9 cellular contexts compared by ENCODE assay signal in the genomic region with DNA sequence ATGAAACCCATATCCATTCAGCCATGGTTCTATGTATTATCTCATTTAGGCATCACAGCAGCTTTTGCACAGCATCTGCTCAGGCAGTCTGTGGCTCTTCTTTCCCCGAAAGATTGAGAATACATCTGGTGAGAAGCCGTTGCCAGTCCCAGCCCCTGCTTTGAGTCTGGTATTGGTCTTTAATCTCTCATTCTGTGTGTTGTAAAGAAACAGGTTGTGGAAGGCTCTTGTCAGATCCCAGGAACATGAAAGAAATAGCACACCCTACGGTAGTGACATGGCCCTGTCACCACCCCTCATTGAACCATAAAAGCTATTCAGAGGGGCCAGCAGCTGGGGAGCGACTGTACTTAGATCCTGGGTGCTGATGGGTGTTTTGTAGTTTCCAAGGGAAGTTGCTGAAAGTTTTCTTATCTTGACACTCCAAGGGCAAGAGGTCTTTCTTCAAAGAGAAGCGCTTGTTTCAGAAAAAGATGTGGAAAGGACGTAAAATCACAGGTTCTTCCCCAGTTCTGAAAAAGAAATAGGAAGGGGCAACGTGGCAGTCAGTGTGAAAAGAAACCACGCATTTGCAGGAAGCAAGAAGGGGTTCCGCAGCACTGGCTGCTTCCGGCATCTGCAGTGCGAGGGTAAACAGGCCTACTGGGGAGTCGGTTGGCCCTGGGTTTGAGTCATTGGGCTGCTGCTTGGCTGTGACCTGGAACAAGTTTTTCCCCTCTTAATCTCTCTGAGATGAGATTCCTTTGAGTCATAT.
DNase-seq lines count a peak whose midpoint lies in the region; ATAC-seq and TF ChIP-seq lines count a peak whose summit lies in the region.
"Had no signal": no experiment of that assay in that cellular context is flagged by ENCODE, and none has a peak within 500 bp of the region (broad histone marks: within the 10 kb centered on the region; RNA-seq: fewer than 3 reads in every experiment).

No MANE protein-coding gene starts in this region.

- no peaks in the 10 kb centered on the region for H3K9me3 ChIP-seq in cardiac muscle cell (ENCODE audit: low read depth)
- H3K9me3 ChIP-seq: neutrophil had no signal

- peak overlapping the region; percentile 68 for H3K4me3 Mint-ChIP-seq in activated CD8-positive, alpha-beta T cell treated with anti-CD3 and anti-CD28 coated beads, Interleukin-2, amount 10 ng/mL, durations not matched to agents 7 days and 5 days

- ATAC-seq in GM19397 (IDR thresholded peaks at IDR 0.05; ENCODE audit: unreplicated experiment) = peak; percentile 62
- peak; percentile 79 for ATAC-seq in activated CD8-positive, alpha-beta T cell treated with anti-CD3 and anti-CD28 coated beads, Interleukin-2, amount 10 ng/mL, durations not matched to agents 7 days and 5 days

- H3K27me3 Mint-ChIP-seq in activated CD8-positive, alpha-beta T cell treated with anti-CD3 and anti-CD28 coated beads, Interleukin-2, amount 10 ng/mL, durations not matched to agents 7 days and 5 days (ENCODE audit: low read depth) = no peaks in the 10 kb centered on the region

- no peak for TF ChIP-seq CTCF in cardiac muscle cell (IDR thresholded peaks at IDR 0.05; ENCODE audit: low read depth, low read length)
- TF ChIP-seq CTCF in GM13977 (IDR thresholded peaks at IDR 0.05; ENCODE audit: extremely low read depth, insufficient read depth, missing control alignments) = no peak

- peak overlapping the region; percentile 56 for H3K27ac ChIP-seq in cardiac muscle cell
- H3K27ac ChIP-seq: neutrophil had no signal

- POLR2A ChIA-PET in activated CD8-positive, alpha-beta T cell treated with anti-CD3 and anti-CD28 coated beads, Interleukin-2, amount 10 ng/mL, durations not matched to agents 7 days and 5 days (lab: Charles Lee) = interaction anchor here (0.8 to 2.9 kb wide), 16 partner anchors 11 to 565 kb away, joined by 3 to 19 read pairs (median 5); a partner anchor contains a TSS

- H3K4me1 ChIP-seq in cardiac muscle cell (ENCODE audit: low read depth) = peaks cover 50% of the 10 kb centered on the region

- H3K4me3 ChIP-seq in cardiac muscle cell = no peak overlapping the region

- CTCF ChIA-PET in activated CD8-positive, alpha-beta T cell treated with anti-CD3 and anti-CD28 coated beads, Interleukin-2, amount 10 ng/mL, durations not matched to agents 7 days and 5 days (lab: Charles Lee) = interaction anchor here (0.6 to 2.0 kb wide), 14 partner anchors 11 to 146 kb away, joined by 3 to 9 read pairs (median 4); no protein-coding TSS in a partner anchor

- H3K4me1 Mint-ChIP-seq in activated CD8-positive, alpha-beta T cell treated with anti-CD3 and anti-CD28 coated beads, Interleukin-2, amount 10 ng/mL, durations not matched to agents 7 days and 5 days (ENCODE audit: low read depth) = peaks cover 88% of the 10 kb centered on the region

- H3K27ac Mint-ChIP-seq in activated CD8-positive, alpha-beta T cell treated with anti-CD3 and anti-CD28 coated beads, Interleukin-2, amount 10 ng/mL, durations not matched to agents 7 days and 5 days = peak overlapping the region; percentile 90

- peak; percentile 81 for DNase-seq in activated CD8-positive, alpha-beta T cell treated with anti-CD3 and anti-CD28 coated beads, Interleukin-2, amount 10 ng/mL, durations not matched to agents 7 days and 5 days
- DNase-seq in cardiac muscle cell (ENCODE audit: low read depth in 1 of 2, low spot score in 1 of 2) (peak in 1 of 2 donors; percentile 89), NCI-H2029 treated with DMSO at 0.1 percent for 48 hours (lab: John Stamatoyannopoulos, UW) (no peak), GM13977 (ENCODE audit: low spot score) (no peak), G401 (ENCODE audit: low spot score) (no peak), middle frontal gyrus (ENCODE audit: extremely low spot score, low spot score) (no peak)
- peak; percentile 62 for DNase-seq in stimulated activated CD8-positive, alpha-beta memory T cell treated with anti-CD3 and anti-CD28 coated beads, Interleukin-12 subunit alpha, Interleukin-12 subunit beta, amount 100 ng/mL, for 24 hours (ENCODE audit: extremely low read depth)

- no peaks in the 10 kb centered on the region for H3K27me3 ChIP-seq in cardiac muscle cell
- H3K27me3 ChIP-seq: neutrophil had no signal

- no peaks in the 10 kb centered on the region for H3K9me3 Mint-ChIP-seq in activated CD8-positive, alpha-beta T cell treated with anti-CD3 and anti-CD28 coated beads, Interleukin-2, amount 10 ng/mL, durations not matched to agents 7 days and 5 days (ENCODE audit: insufficient read depth)

- H3K36me3 Mint-ChIP-seq in activated CD8-positive, alpha-beta T cell treated with anti-CD3 and anti-CD28 coated beads, Interleukin-2, amount 10 ng/mL, durations not matched to agents 7 days and 5 days (ENCODE audit: low read depth) = peaks cover 47% of the 10 kb centered on the region

- in situ Hi-C loops in GM13977 (cut with MboI; ENCODE audit: low pct_unique_long_range_greater_than_20kb, low sequenced_read_pairs, unreplicated experiment) (no loop called here), G401 (cut with HindIII; ENCODE audit: low sequenced_read_pairs) (no loop called here)

- no peaks in the 10 kb centered on the region for H3K36me3 ChIP-seq in cardiac muscle cell

Comparison
In these comparisons a context has a peak if more than half of its experiments do, and no peak if none do; other contexts are left out.
1. DNase-seq: peak in activated CD8-positive, alpha-beta T cell treated with anti-CD3 and anti-CD28 coated beads, Interleukin-2, amount 10 ng/mL, durations not matched to agents 7 days and 5 days (single experiment) and stimulated activated CD8-positive, alpha-beta memory T cell treated with anti-CD3 and anti-CD28 coated beads, Interleukin-12 subunit alpha, Interleukin-12 subunit beta, amount 100 ng/mL, for 24 hours (single experiment); none in NCI-H2029 treated with DMSO at 0.1 percent for 48 hours (single experiment), GM13977 (single experiment), G401 (single experiment) and middle frontal gyrus (single experiment).